Comparison of ENCODE assay signal across 23 cellular contexts in the genomic region with DNA sequence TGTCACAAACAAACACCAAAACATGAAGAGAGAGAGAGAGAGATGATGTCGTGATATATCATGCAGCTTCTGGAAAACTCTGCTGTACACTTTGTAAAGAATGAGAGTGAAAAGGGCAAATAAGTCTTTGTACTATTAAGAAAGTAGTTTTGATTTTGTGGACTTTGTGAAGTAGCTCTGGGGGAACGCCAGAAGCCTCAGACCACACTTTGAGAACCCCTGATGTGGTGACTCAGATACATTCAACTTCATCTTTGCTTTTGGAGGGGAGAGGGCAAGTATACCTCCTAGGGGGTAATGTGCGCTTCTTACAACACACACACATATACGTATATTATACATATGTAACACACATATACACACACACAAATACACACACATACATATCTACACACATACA.
"Had no signal": no experiment of that assay in that cellular context is flagged by ENCODE, and none has a peak within 500 bp of the region (broad histone marks: within the 10 kb centered on the region; RNA-seq: fewer than 3 reads in every experiment).

No MANE protein-coding gene starts in this region.

- H3K4me3 ChIP-seq: colonic mucosa, esophagus muscularis mucosa, gastroesophageal sphincter, heart left ventricle, hepatocyte, left lung, lower lobe of right lung, mucosa of descending colon had no signal

- H3K27me3 Mint-ChIP-seq: dendritic cell treated with granulocyte-macrophage colony-stimulating factor and Interleukin-4, amounts not matched to agents 40 ng/mL and 50 ng/mL, for 4 days; effector memory CD8-positive, alpha-beta T cell; naive B cell had no signal

- H3K4me2 ChIP-seq: hepatocyte had no signal

- H3K27me3 ChIP-seq: colonic mucosa, esophagus muscularis mucosa, foreskin keratinocyte, gastroesophageal sphincter, heart left ventricle, hepatocyte, left lung had no signal

- H3K4me3 Mint-ChIP-seq: dendritic cell treated with granulocyte-macrophage colony-stimulating factor and Interleukin-4, amounts not matched to agents 40 ng/mL and 50 ng/mL, for 4 days; effector memory CD8-positive, alpha-beta T cell; immature natural killer cell; mesothelial cell of epicardium; naive B cell had no signal

- H3K27ac ChIP-seq: colonic mucosa, esophagus muscularis mucosa, foreskin keratinocyte, gastroesophageal sphincter, heart left ventricle, hepatocyte, left lung, lower lobe of right lung had no signal

- ATAC-seq: effector memory CD8-positive, alpha-beta T cell; foreskin keratinocyte; gastroesophageal sphincter; heart left ventricle; left cardiac atrium; left lung; left ventricle myocardium superior; lower lobe of right lung; mucosa of descending colon had no signal

- DNase-seq: colonic mucosa; cortex of kidney; effector CD8-positive, alpha-beta T cell; effector memory CD8-positive, alpha-beta T cell; foreskin keratinocyte; heart left ventricle; hypothalamus; immature natural killer cell; left cardiac atrium; left lung; left ventricle myocardium superior; lower lobe of right lung; mesenchymal stem cell; mucosa of descending colon; naive B cell had no signal

- H3K27ac Mint-ChIP-seq: dendritic cell treated with granulocyte-macrophage colony-stimulating factor and Interleukin-4, amounts not matched to agents 40 ng/mL and 50 ng/mL, for 4 days; effector memory CD8-positive, alpha-beta T cell; immature natural killer cell; mesothelial cell of epicardium; naive B cell had no signal

- H3K4me1 Mint-ChIP-seq: immature natural killer cell, naive B cell had no signal

- H3K36me3 ChIP-seq: colonic mucosa, esophagus muscularis mucosa, gastroesophageal sphincter, heart left ventricle, left lung, lower lobe of right lung had no signal

- H3K4me1 ChIP-seq: colonic mucosa, foreskin keratinocyte, left lung, lower lobe of right lung had no signal

- H3K9me3 ChIP-seq: colonic mucosa had no signal

- H2AFZ ChIP-seq: hepatocyte had no signal

- FAIRE-seq: endothelial cell of umbilical vein, frontal cortex, keratinocyte had no signal

- H3K79me2 ChIP-seq: hepatocyte had no signal
